In the genomic region with DNA sequence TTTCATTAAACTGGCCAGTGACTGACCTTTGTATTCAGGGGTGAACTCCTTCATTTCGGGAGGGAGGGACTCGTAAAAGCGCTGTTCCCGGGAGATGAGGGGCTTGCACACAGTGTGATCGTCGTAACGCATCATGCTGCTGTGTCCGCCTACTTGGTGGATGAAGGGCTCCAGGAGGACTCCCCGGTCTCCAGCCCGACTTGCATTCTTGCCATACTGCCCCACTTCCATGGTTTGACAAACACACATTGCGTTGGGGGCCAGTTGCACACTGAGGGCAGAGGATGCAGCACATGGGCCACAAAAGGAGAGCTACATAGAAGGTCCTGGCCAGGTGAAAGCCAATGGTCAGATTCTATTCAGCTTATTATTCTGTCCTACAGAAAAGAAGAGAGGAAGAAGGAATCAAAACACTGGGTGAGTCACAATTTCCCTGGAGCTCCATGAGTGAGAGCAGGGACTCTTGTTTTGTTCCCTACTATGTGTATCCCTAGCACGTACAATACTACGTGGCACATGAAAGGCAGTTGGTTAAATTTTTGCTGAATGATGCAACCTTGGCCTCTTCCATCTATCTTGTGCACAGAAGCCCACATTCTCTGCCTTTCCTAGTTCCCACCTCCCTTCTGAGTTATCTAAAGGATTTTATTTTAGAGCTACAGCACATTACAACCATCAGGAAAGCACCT, we compare ENCODE assay signal across 18 cellular contexts. TPM values are rescaled to one million over a fixed set of nuclear protein-coding genes. Genes with fewer than 3 reads are reported as not detected.
DNase-seq lines count a peak whose midpoint lies in the region; ATAC-seq, FAIRE-seq and TF ChIP-seq lines count a peak whose summit lies in the region.
"Had no signal": no experiment of that assay in that cellular context is flagged by ENCODE, and none has a peak within 500 bp of the region (broad histone marks: within the 10 kb centered on the region; RNA-seq: fewer than 3 reads in every experiment).

No MANE protein-coding gene starts in this region.

- H4K8ac ChIP-seq in neuronal stem cell (ENCODE audit: low read depth, low read length), result no peak overlapping the region

- CTCF ChIA-PET in RWPE1 (lab: Yijun Ruan, JAX), result no interaction called here

- H3K9me3 ChIP-seq in neuronal stem cell (replicated peaks in 1 of 2; ENCODE audit: control insufficient read depth in 2 of 2, insufficient read depth in 1 of 2, low read depth in 1 of 2, low read length in 2 of 2), result no peaks in the 10 kb centered on the region
- H3K9me3 ChIP-seq: ascending aorta had no signal

- WGBS in neuronal stem cell (ENCODE audit: extremely low coverage in 2 of 2, insufficient read length in 2 of 2, insufficient replicate concordance in 1 of 2), 2 donors, result no CpG with 5 or more reads among the region's 13 CpGs

- H2BK5ac ChIP-seq in neuronal stem cell (ENCODE audit: low read length), result no peak overlapping the region

- no peak overlapping the region for H3K14ac ChIP-seq in neuronal stem cell (ENCODE audit: low read length)

- peaks cover 0 to 5% of the 10 kb centered on the region in 2 donors for H3K4me1 ChIP-seq in neuronal stem cell (ENCODE audit: control insufficient read depth in 2 of 2, insufficient read depth in 1 of 2, low read depth in 1 of 2, low read length in 2 of 2)
- H3K4me1 ChIP-seq: ascending aorta had no signal

- H3K4me2 ChIP-seq in neuronal stem cell (ENCODE audit: insufficient read depth, low read length, poor library complexity, severe bottlenecking), result no peak overlapping the region

- no peak overlapping the region for H3K4ac ChIP-seq in neuronal stem cell (ENCODE audit: low read length)

- no peak overlapping the region for H3K23ac ChIP-seq in neuronal stem cell (ENCODE audit: low read depth, low read length, poor library complexity)

- no peak for TF ChIP-seq POLR2A in GM12891 (IDR thresholded peaks at IDR 0.05; ENCODE audit: low read depth, low read length)

- no peak overlapping the region for H2BK12ac ChIP-seq in neuronal stem cell (ENCODE audit: low read length)

- H3K27ac ChIP-seq in RWPE1, result peak overlapping the region; percentile 35; the same call in 1 of the 2 replicates
- peak overlapping the region; percentile 44 for H3K27ac ChIP-seq in epithelial cell of prostate
- H3K27ac ChIP-seq in neuronal stem cell (replicated peaks; ENCODE audit: low read length), result peak overlapping the region; percentile 52
- H3K27ac ChIP-seq: ascending aorta had no signal

- TF ChIP-seq CTCF in RWPE1 (conservative IDR thresholded peaks at IDR 0.05; ENCODE audit: low read depth), result no peak

- DNase-seq in Caki2 (ENCODE audit: low read depth) (peak; percentile 54), RWPE1 (ENCODE audit: low spot score) (no peak), epithelial cell of prostate (ENCODE audit: low read depth, low spot score) (no peak), neuronal stem cell (ENCODE audit: low spot score) (no peak), GM12891 (ENCODE audit: insufficient read length, low spot score) (no peak), hypothalamus (lab: John Stamatoyannopoulos, UW) (no peak)
- DNase-seq: activated CD4-positive, alpha-beta T cell treated with anti-CD3 and anti-CD28 coated beads for 1 hour; activated T-cell treated with anti-CD3 and anti-CD28 coated beads, Interleukin-2, amount 50 U/mL, for 1 hour; C1 segment of cervical spinal cord; mesendoderm; NCI-H2227 treated with DMSO at 0.1 percent for 48 hours; stimulated activated naive CD4-positive, alpha-beta T cell; SW 1271 had no signal

- no peak overlapping the region for H2AFZ ChIP-seq in neuronal stem cell (ENCODE audit: low read length)

- in situ Hi-C loops in Caki2 (cut with HindIII; ENCODE audit: low pct_unique_long_range_greater_than_20kb, low sequenced_read_pairs), result no loop called here

- no peaks in the 10 kb centered on the region for H3K79me1 ChIP-seq in neuronal stem cell (ENCODE audit: low read depth, low read length)

- H2AK5ac ChIP-seq in neuronal stem cell (ENCODE audit: low read depth, low read length), result no peak overlapping the region

- FAIRE-seq in GM12891 (lab: Jason Lieb, UNC), result no peak
- FAIRE-seq: endometrium had no signal

- H3K36me3 ChIP-seq in neuronal stem cell (replicated peaks in 1 of 2; ENCODE audit: control insufficient read depth in 2 of 2, insufficient read depth in 2 of 2, low read length in 2 of 2), result peaks cover 8 to 69% of the 10 kb centered on the region in 2 donors

- H2BK15ac ChIP-seq in neuronal stem cell (ENCODE audit: low read length), result no peak overlapping the region

- no peak overlapping the region for H3K4me3 ChIP-seq in neuronal stem cell (ENCODE audit: low read length in 2 of 2)
- H3K4me3 ChIP-seq: ascending aorta had no signal

- POLR2A ChIA-PET in RWPE1 (lab: Yijun Ruan, JAX; ENCODE audit: low non-redundant PET), result no interaction called here

- ATAC-seq in GM19035 (IDR thresholded peaks at IDR 0.05; ENCODE audit: unreplicated experiment) (no peak), HG03565 (IDR thresholded peaks at IDR 0.05; ENCODE audit: unreplicated experiment) (no peak)

- no peaks in the 10 kb centered on the region for H3K27me3 ChIP-seq in neuronal stem cell (ENCODE audit: control insufficient read depth in 3 of 3, insufficient read depth in 3 of 3, low read depth in 1 of 3, low read length in 3 of 3)
- H3K27me3 ChIP-seq: ascending aorta had no signal

- H4K91ac ChIP-seq in neuronal stem cell (ENCODE audit: low read depth, low read length, poor library complexity), result no peak overlapping the region

- H3K18ac ChIP-seq in neuronal stem cell (ENCODE audit: low read length), result no peak overlapping the region

- H2BK120ac ChIP-seq in neuronal stem cell (ENCODE audit: low read depth, low read length), result no peak overlapping the region

- no peak overlapping the region for H3K9ac ChIP-seq in neuronal stem cell (ENCODE audit: low read depth, low read length, poor library complexity)

TF ChIP-seq in GM12891, 5 proteins besides CTCF, POLR2A, EP300 and RAD21:
- TF ChIP-seq POU2F2 (IDR thresholded peaks at IDR 0.05; ENCODE audit: low read depth, low read length), result no peak
- no peak for TF ChIP-seq TAF1 (IDR thresholded peaks at IDR 0.05; ENCODE audit: low read depth, low read length)

RNA-seq across cellular contexts. Expression of gene GMPPB, which starts 24.2 kb away (rescaled TPM):
- 32.1 and 35.9 TPM in 2 replicates for total RNA-seq in Caki2 (2014; rRNA removed; shearing (Covaris generic); ENCODE audit: low replicate concordance)
- polyA plus RNA-seq in neuronal stem cell (2013, experiment 1 of 2), result 7.4 TPM
- 7.4 TPM for polyA plus RNA-seq in neuronal stem cell (2013, experiment 2 of 2)
- 18.9 TPM for polyA plus RNA-seq in GM12891 (2012; ENCODE audit: low read depth, missing spikeins)

RNA-seq across cellular contexts. Expression of gene AMIGO3, which starts 28.5 kb away (rescaled TPM):
- not detected in 2 replicates for total RNA-seq in Caki2 (2014; rRNA removed; shearing (Covaris generic); ENCODE audit: low replicate concordance)
- polyA plus RNA-seq in neuronal stem cell (2013, experiment 1 of 2), result 1.0 TPM
- polyA plus RNA-seq in neuronal stem cell (2013, experiment 2 of 2), result 0.93 TPM
- polyA plus RNA-seq in GM12891 (2012; ENCODE audit: low read depth, missing spikeins), result 1.0 TPM

RNA-seq across cellular contexts. Expression of gene IP6K1, which starts 38.4 kb away (rescaled TPM):
- total RNA-seq in Caki2 (2014; rRNA removed; shearing (Covaris generic); ENCODE audit: low replicate concordance), result 20.3 and 23.7 TPM in 2 replicates
- 20.7 TPM for polyA plus RNA-seq in neuronal stem cell (2013, experiment 1 of 2)
- 19.6 TPM for polyA plus RNA-seq in neuronal stem cell (2013, experiment 2 of 2)
- 8.2 TPM for polyA plus RNA-seq in GM12891 (2012; ENCODE audit: low read depth, missing spikeins)

RNA-seq across cellular contexts. Expression of gene CDHR4, which starts 51.7 kb away (rescaled TPM):
- not detected in 2 replicates for total RNA-seq in Caki2 (2014; rRNA removed; shearing (Covaris generic); ENCODE audit: low replicate concordance)
- 0.13 TPM for polyA plus RNA-seq in neuronal stem cell (2013, experiment 1 of 2)
- 0.06 TPM for polyA plus RNA-seq in neuronal stem cell (2013, experiment 2 of 2)
- polyA plus RNA-seq in GM12891 (2012; ENCODE audit: low read depth, missing spikeins), result not detected
- total RNA-seq: ascending aorta, progenitor cell of endocrine pancreas had no signal

RNA-seq across cellular contexts. Expression of gene INKA1, which starts 55.1 kb away (rescaled TPM):
- total RNA-seq in Caki2 (2014; rRNA removed; shearing (Covaris generic); ENCODE audit: low replicate concordance), result 0.81 TPM in 1 of 2 replicates, not detected in the other
- 0.56 TPM for polyA plus RNA-seq in neuronal stem cell (2013, experiment 1 of 2)
- 0.42 TPM for polyA plus RNA-seq in neuronal stem cell (2013, experiment 2 of 2)
- 1.5 TPM for polyA plus RNA-seq in GM12891 (2012; ENCODE audit: low read depth, missing spikeins)
- total RNA-seq: ascending aorta, progenitor cell of endocrine pancreas had no signal
